Comparison of ENCODE assay signal across 16 cellular contexts in genomic region chr22:43851058-43851978, GRCh38. TPM values are rescaled to one million over a fixed set of nuclear protein-coding genes. Genes with fewer than 3 reads are reported as not detected.
DNase-seq lines count a peak whose midpoint lies in the region; ATAC-seq and TF ChIP-seq lines count a peak whose summit lies in the region.
"Had no signal": no experiment of that assay in that cellular context is flagged by ENCODE, and none has a peak within 500 bp of the region (broad histone marks: within the 10 kb centered on the region; RNA-seq: fewer than 3 reads in every experiment).

No MANE protein-coding gene starts in this region.

- POLR2A ChIA-PET in WTC11 (lab: Charles Lee): interaction anchor here (0.6 kb wide), 1 partner anchor 117 kb away, joined by 6 read pairs; no protein-coding TSS in a partner anchor

- no peaks in the 10 kb centered on the region for H3K36me3 ChIP-seq in BLaER1 treated with 17β-estradiol and CSF1 and Interleukin-3, amounts not matched to agents 10 nM and 100 nM
- no peaks in the 10 kb centered on the region for H3K36me3 ChIP-seq in sigmoid colon
- H3K36me3 ChIP-seq: BE2C, Peyer's patch had no signal

- no peak for ATAC-seq in WTC11
- ATAC-seq in Right ventricle myocardium superior (ENCODE audit: poor library complexity): no peak
- ATAC-seq: CD8-positive, alpha-beta T cell had no signal

- H3K27me3 Mint-ChIP-seq in WTC11 (ENCODE audit: low read depth): no peaks in the 10 kb centered on the region

- no peak for DNase-seq in WTC11 (ENCODE audit: low spot score)
- peak; percentile 27 for DNase-seq in islet precursor cell
- DNase-seq in sigmoid colon: peak; percentile 35
- no peak for DNase-seq in Right ventricle myocardium superior
- no peak for DNase-seq in GOT3 (lab: John Stamatoyannopoulos, UW)
- DNase-seq in SKM-1 (lab: John Stamatoyannopoulos, UW; ENCODE audit: unreplicated experiment): no peak
- DNase-seq: BE2C; CD8-positive, alpha-beta T cell; HCEC 1CT; MM.1S; NCI-H1092 treated with DMSO at 0.1 percent for 48 hours had no signal

- TF ChIP-seq POLR2A in sigmoid colon (IDR thresholded peaks at IDR 0.05): no peak

- intact Hi-C loops in sigmoid colon (cut with DNase I) (no loop called here), Right ventricle myocardium superior (cut with DNase I) (no loop called here)

- CTCF ChIA-PET in WTC11 (lab: Charles Lee): interaction anchor here (0.5 to 11.6 kb wide), 5 partner anchors 11 to 236 kb away, joined by 3 to 140 read pairs (median 4); partner anchors contain the start of gene SULT4A1

- H3K9me3 Mint-ChIP-seq in WTC11: peaks cover 2% of the 10 kb centered on the region

- no peak overlapping the region; a peak in 1 of 22 replicates for H3K9ac ChIP-seq in BLaER1 treated with 17β-estradiol and CSF1 and Interleukin-3, amounts not matched to agents 10 nM and 100 nM

- H4K20me1 ChIP-seq in BLaER1 treated with 17β-estradiol and CSF1 and Interleukin-3, amounts not matched to agents 10 nM and 100 nM: no peaks in the 10 kb centered on the region

- H3K27ac ChIP-seq in BLaER1 treated with 17β-estradiol and CSF1 and Interleukin-3, amounts not matched to agents 10 nM and 100 nM: peak overlapping the region in 6 of 11 experiments; percentile 36 to 73 (median 65); a peak in 8 of 22 replicates
- H3K27ac ChIP-seq in sigmoid colon: no peak overlapping the region
- H3K27ac ChIP-seq: Peyer's patch had no signal

- no peak for TF ChIP-seq EP300 in sigmoid colon (IDR thresholded peaks at IDR 0.05)

- H3K4me2 ChIP-seq in BLaER1 treated with 17β-estradiol and CSF1 and Interleukin-3, amounts not matched to agents 10 nM and 100 nM: peak overlapping the region; percentile 65 to 83 (median 74); a peak in 20 of 22 replicates

- peaks cover 22 to 36% (median 28%) of the 10 kb centered on the region in 10 experiments for H3K4me1 ChIP-seq in BLaER1 treated with 17β-estradiol and CSF1 and Interleukin-3, amounts not matched to agents 10 nM and 100 nM
- H3K4me1 ChIP-seq in sigmoid colon: no peaks in the 10 kb centered on the region
- H3K4me1 ChIP-seq: Peyer's patch had no signal

- WGBS in sigmoid colon, 2 donors: 51 to 73% methylated on average over 13 of the region's 13 CpGs

- peaks cover 2% of the 10 kb centered on the region for H3K36me3 Mint-ChIP-seq in WTC11
- H3K36me3 Mint-ChIP-seq: CD8-positive, alpha-beta T cell had no signal

- no peak overlapping the region for H3K4me3 Mint-ChIP-seq in WTC11
- H3K4me3 Mint-ChIP-seq: CD8-positive, alpha-beta T cell had no signal

- H3K4me3 ChIP-seq in BLaER1 treated with 17β-estradiol and CSF1 and Interleukin-3, amounts not matched to agents 10 nM and 100 nM: no peak overlapping the region
- H3K4me3 ChIP-seq in sigmoid colon: no peak overlapping the region
- H3K4me3 ChIP-seq: Peyer's patch had no signal

- TF ChIP-seq CTCF in WTC11 (IDR thresholded peaks at IDR 0.05): no peak
- TF ChIP-seq CTCF in sigmoid colon (IDR thresholded peaks at IDR 0.05): no peak

- no peaks in the 10 kb centered on the region for H3K27me3 ChIP-seq in BLaER1 treated with 17β-estradiol and CSF1 and Interleukin-3, amounts not matched to agents 10 nM and 100 nM
- peaks cover 0 to 24% (median 2%) of the 10 kb centered on the region in 3 donors for H3K27me3 ChIP-seq in sigmoid colon
- H3K27me3 ChIP-seq: BE2C, Peyer's patch had no signal

- H3K9me3 ChIP-seq in BLaER1 treated with 17β-estradiol and CSF1 and Interleukin-3, amounts not matched to agents 10 nM and 100 nM (replicated peaks in 1 of 11): peaks cover 0 to 7% (median 5%) of the 10 kb centered on the region in 11 experiments; a peak in 17 of 22 replicates
- no peaks in the 10 kb centered on the region for H3K9me3 ChIP-seq in sigmoid colon
- H3K9me3 ChIP-seq: BE2C, Peyer's patch had no signal

- peak overlapping the region; percentile 6; the same call in 1 of the 2 replicates for H3K27ac Mint-ChIP-seq in WTC11
- H3K27ac Mint-ChIP-seq: CD8-positive, alpha-beta T cell had no signal

- peaks cover 31% of the 10 kb centered on the region for H3K4me1 Mint-ChIP-seq in WTC11

TF ChIP-seq in WTC11, 78 proteins besides CTCF, POLR2A, EP300 and RAD21:
- TF ChIP-seq ZNF396 (CRISPR knock-in tag; IDR thresholded peaks at IDR 0.05; ENCODE audit: borderline replicate concordance) (no peak), TP53 (CRISPR knock-in tag; IDR thresholded peaks at IDR 0.05) (no peak), SMAD3 (CRISPR knock-in tag; IDR thresholded peaks at IDR 0.05; ENCODE audit: borderline replicate concordance) (no peak), ATF1 (CRISPR knock-in tag; IDR thresholded peaks at IDR 0.05) (no peak), E2F4 (CRISPR knock-in tag; IDR thresholded peaks at IDR 0.05; ENCODE audit: borderline replicate concordance, low read depth) (no peak), ATF6 (CRISPR knock-in tag; IDR thresholded peaks at IDR 0.05) (no peak), ZNF121 (CRISPR knock-in tag; IDR thresholded peaks at IDR 0.05) (no peak)

RNA-seq across cellular contexts. Expression of gene SULT4A1, which starts 11.0 kb away (rescaled TPM):
- total RNA-seq in WTC11 (2021) (12.5 to 13.0 TPM (median 12.6 TPM) in 3 replicates), sigmoid colon (1 to 10 TPM; 1.3 to 3.9 (median 2.4) TPM), Right ventricle myocardium superior (0.51 TPM)
- 1 to 10 TPM in 1 of 3 donors, not detected in 2; 2.2 TPM for polyA plus RNA-seq in sigmoid colon
- total RNA-seq: CD8-positive, alpha-beta T cell; NCI-H460 had no signal

RNA-seq across cellular contexts. Expression of gene EFCAB6, which starts 39.2 kb away (rescaled TPM):
- total RNA-seq in WTC11 (2021): 0.25 to 0.94 TPM (median 0.41 TPM) in 3 replicates
- total RNA-seq in sigmoid colon: 1 to 10 TPM; 1.8 to 5.7 (median 3.5) TPM
- under 1 TPM; 0.45 to 0.60 (median 0.46) TPM for polyA plus RNA-seq in sigmoid colon
- total RNA-seq in Right ventricle myocardium superior: 1.7 TPM

RNA-seq across cellular contexts. Expression of gene PNPLA5, which starts 40.5 kb away (rescaled TPM):
- total RNA-seq in WTC11 (2021) (5.3 to 5.9 TPM (median 5.3 TPM) in 3 replicates), sigmoid colon (not detected), Right ventricle myocardium superior (not detected)
- not detected for polyA plus RNA-seq in sigmoid colon
- total RNA-seq: A172; CD8-positive, alpha-beta T cell; NCI-H460; Peyer's patch; SK-MEL-5 had no signal

Comparison
In these comparisons a context has a peak if more than half of its experiments do, and no peak if none do; other contexts are left out.
1. H3K27ac ChIP-seq: peak in BLaER1 treated with 17β-estradiol and CSF1 and Interleukin-3, amounts not matched to agents 10 nM and 100 nM (6 of 11); none in sigmoid colon (0 of 4).
2. DNase-seq: peak in islet precursor cell (single experiment) and sigmoid colon (single experiment); none in WTC11 (single experiment), Right ventricle myocardium superior (single experiment), GOT3 (single experiment) and SKM-1 (single experiment).